23 cellular contexts compared by ENCODE assay signal in genomic region chr13:56400774-56401173, GRCh38.
"Had no signal": no experiment of that assay in that cellular context is flagged by ENCODE, and none has a peak within 500 bp of the region (broad histone marks: within the 10 kb centered on the region; RNA-seq: fewer than 3 reads in every experiment).

No MANE protein-coding gene starts in this region.

- H3K9me3 ChIP-seq: ascending aorta, body of pancreas, MG63 had no signal

- H3K36me3 ChIP-seq: ascending aorta, MG63 had no signal

- H3K4me1 Mint-ChIP-seq: activated CD4-positive, alpha-beta T cell treated with anti-CD3 and anti-CD28 coated beads, Interleukin-2, amount 10 ng/mL, durations not matched to agents 7 days and 5 days; activated naive CD8-positive, alpha-beta T cell treated with anti-CD3 and anti-CD28 coated beads, Interleukin-2, amount 50 U/mL, for 24 hours had no signal

- H3K4me3 Mint-ChIP-seq: activated CD4-positive, alpha-beta memory T cell treated with anti-CD3 and anti-CD28 coated beads for 36 hours; activated CD4-positive, alpha-beta T cell treated with anti-CD3 and anti-CD28 coated beads, Interleukin-2, amount 10 ng/mL, durations not matched to agents 7 days and 5 days; activated naive CD8-positive, alpha-beta T cell treated with anti-CD3 and anti-CD28 coated beads, Interleukin-2, amount 50 U/mL, for 24 hours; activated T-cell treated with anti-CD3 and anti-CD28 coated beads, Interleukin-2, amount 50 U/mL, for 4 hours; T-helper 1 cell treated with Interleukin-12 subunit alpha and Interleukin-12 subunit beta and Interleukin-4 antibody, amounts not matched to agents 30 μg/mL and 1 μg/mL, for 36 hours had no signal

- H3K27me3 ChIP-seq: ascending aorta, body of pancreas, MG63 had no signal

- ATAC-seq: activated naive CD4-positive, alpha-beta T cell treated with anti-CD3 and anti-CD28 coated beads, Interleukin-2, amount 50 U/mL, for 72 hours; activated naive CD8-positive, alpha-beta T cell treated with anti-CD3 and anti-CD28 coated beads, Interleukin-2, amount 50 U/mL, for 24 hours; activated T-cell treated with anti-CD3 and anti-CD28 coated beads, Interleukin-2, amount 50 U/mL, for 4 hours; body of pancreas; PC-3 had no signal

- H3K36me3 Mint-ChIP-seq: activated CD4-positive, alpha-beta memory T cell treated with anti-CD3 and anti-CD28 coated beads for 36 hours had no signal

- H3K27ac ChIP-seq: ascending aorta, body of pancreas, VCaP had no signal

- DNase-seq: activated CD4-positive, alpha-beta memory T cell treated with anti-CD3 and anti-CD28 coated beads for 36 hours; activated CD4-positive, alpha-beta T cell treated with anti-CD3 and anti-CD28 coated beads, Interleukin-2, amount 10 ng/mL, durations not matched to agents 7 days and 5 days; activated CD4-positive, CD25-positive, alpha-beta regulatory T cell; activated CD8-positive, alpha-beta memory T cell treated with anti-CD3 and anti-CD28 coated beads for 24 hours; activated effector memory CD4-positive, alpha-beta T cell treated with anti-CD3 and anti-CD28 coated beads, Interleukin-2, amount 50 U/mL, for 16 hours; activated naive CD4-positive, alpha-beta T cell treated with Interleukin-2 at 50 U/mL for 16 hours; activated naive CD8-positive, alpha-beta T cell treated with anti-CD3 and anti-CD28 coated beads, Interleukin-2, amount 50 U/mL, for 24 hours; activated T-cell treated with anti-CD3 and anti-CD28 coated beads, Interleukin-2, amount 50 U/mL, for 4 hours; amniotic stem cell; body of pancreas; central memory CD4-positive, alpha-beta T cell; MG63; NCI-H1105; NCI-H1436; NCI-H1694 treated with DMSO at 0.1 percent for 48 hours; NCI-H2081; NCI-H510A treated with DMSO at 0.1 percent for 48 hours; PC-3; SHP77 treated with DMSO at 0.1 percent for 48 hours had no signal

- H3K27me3 Mint-ChIP-seq: activated CD4-positive, alpha-beta memory T cell treated with anti-CD3 and anti-CD28 coated beads for 36 hours; activated CD4-positive, alpha-beta T cell treated with anti-CD3 and anti-CD28 coated beads, Interleukin-2, amount 10 ng/mL, durations not matched to agents 7 days and 5 days; activated naive CD8-positive, alpha-beta T cell treated with anti-CD3 and anti-CD28 coated beads, Interleukin-2, amount 50 U/mL, for 24 hours had no signal

- H3K27ac Mint-ChIP-seq: activated CD4-positive, alpha-beta memory T cell treated with anti-CD3 and anti-CD28 coated beads for 36 hours; activated CD4-positive, alpha-beta T cell treated with anti-CD3 and anti-CD28 coated beads, Interleukin-2, amount 10 ng/mL, durations not matched to agents 7 days and 5 days; activated naive CD8-positive, alpha-beta T cell treated with anti-CD3 and anti-CD28 coated beads, Interleukin-2, amount 50 U/mL, for 24 hours; T-helper 1 cell treated with Interleukin-12 subunit alpha and Interleukin-12 subunit beta and Interleukin-4 antibody, amounts not matched to agents 30 μg/mL and 1 μg/mL, for 36 hours had no signal

- H3K4me3 ChIP-seq: ascending aorta, body of pancreas, MG63 had no signal

- H3K4me1 ChIP-seq: ascending aorta, body of pancreas had no signal
